ENCODE assay signal across 1 cellular context in genomic region chr17:57931488-57932137, GRCh38.
TF ChIP-seq lines count a peak whose summit lies in the region.

No MANE protein-coding gene starts in this region.

TF ChIP-seq in HCT116, 20 proteins besides CTCF, POLR2A, EP300 and RAD21 (continued from another document):
- TF ChIP-seq ATF3 (IDR thresholded peaks at IDR 0.05) (no peak), REST (IDR thresholded peaks at IDR 0.05; ENCODE audit: low read depth) (no peak), JUND (IDR thresholded peaks at IDR 0.05) (no peak), CEBPB (IDR thresholded peaks at IDR 0.05; ENCODE audit: low read depth) (no peak), ZFX (IDR thresholded peaks at IDR 0.05) (no peak), ZBTB33 (IDR thresholded peaks at IDR 0.05; ENCODE audit: extremely low read depth, insufficient replicate concordance, low read length) (no peak), ELF1 (IDR thresholded peaks at IDR 0.05; ENCODE audit: borderline replicate concordance, low read depth) (no peak)
TF ChIP-seq in HCT116: peak in this region for 0.
